20 cellular contexts compared by ENCODE assay signal in the genomic region with DNA sequence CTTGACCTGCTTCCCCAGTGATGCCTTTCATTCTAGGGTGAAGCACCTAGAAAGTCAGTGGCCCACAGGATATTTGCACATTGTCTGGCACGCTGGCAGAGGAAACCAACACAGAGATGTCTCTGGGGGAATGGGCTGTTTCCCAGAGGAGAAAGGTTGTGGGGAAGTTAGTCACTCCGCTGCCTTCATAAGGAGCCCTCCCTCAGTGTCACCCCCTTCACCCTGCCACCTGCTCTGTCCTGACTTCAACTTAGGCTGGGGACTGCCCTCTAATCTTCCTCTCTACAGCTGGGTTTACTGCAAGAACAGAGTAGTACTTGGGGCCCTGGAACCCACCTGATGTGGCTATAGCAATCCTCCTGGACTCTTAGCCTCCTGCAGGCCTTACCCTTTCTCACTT. TPM values are rescaled to one million over a fixed set of nuclear protein-coding genes. Genes with fewer than 3 reads are reported as not detected.
A peak's percentile ranks its signal among the peaks of the same experiment; 100 is the strongest.
DNase-seq lines count a peak whose midpoint lies in the region; ATAC-seq, FAIRE-seq and TF ChIP-seq lines count a peak whose summit lies in the region.
"Had no signal": no experiment of that assay in that cellular context is flagged by ENCODE, and none has a peak within 500 bp of the region (broad histone marks: within the 10 kb centered on the region; RNA-seq: fewer than 3 reads in every experiment).

No MANE protein-coding gene starts in this region.

- H3K36me3 ChIP-seq in bronchial epithelial cell (ENCODE audit: control insufficient read depth, insufficient read depth, low read length) (peaks cover 13% of the 10 kb centered on the region), transverse colon (no peaks in the 10 kb centered on the region)

- peaks cover 0 to 26% (median 22%) of the 10 kb centered on the region in 4 donors for H3K4me1 ChIP-seq in transverse colon

- in situ Hi-C loops in transverse colon (cut with MboI; ENCODE audit: low pct_ligation_motif_present in 1 of 4, low pct_unique_long_range_greater_than_20kb in 1 of 4, low sequenced_read_pairs in 3 of 4) = no loop called here

- POLR2A ChIA-PET in activated CD4-positive, alpha-beta T cell treated with anti-CD3 and anti-CD28 coated beads for 36 hours (lab: Charles Lee) = no interaction called here

- DNase-seq in activated CD4-positive, alpha-beta T cell treated with anti-CD3 and anti-CD28 coated beads, Interleukin-2, amount 10 ng/mL, durations not matched to agents 24 days and 14 days = no peak
- no peak for DNase-seq in activated CD4-positive, alpha-beta T cell treated with anti-CD3 and anti-CD28 coated beads for 36 hours
- peak; percentile 92 for DNase-seq in NB4 (ENCODE audit: low read depth)
- no peak for DNase-seq in bronchial epithelial cell (ENCODE audit: low read depth)
- DNase-seq in stimulated activated naive B cell treated with anti-CD40 and anti-IgM and Interleukin-4, amounts not matched to agents 10 μg/mL and 1 μg/mL and 100 μg/mL, for 72 hours = no peak
- DNase-seq in transverse colon = no peak
- DNase-seq in stimulated activated naive CD8-positive, alpha-beta T cell treated with anti-CD3 and anti-CD28 coated beads, Interleukin-15, amount 100 ng/mL, for 72 hours = no peak
- no peak for DNase-seq in NCI-H2227 (lab: John Stamatoyannopoulos, UW; ENCODE audit: unreplicated experiment)
- DNase-seq: CD4-positive, alpha-beta memory T cell; DMS153; GDM1; NCI-H1105; NCI-H2081; NCI-H2171 treated with DMSO at 0.1 percent for 48 hours; SHP77 treated with DMSO at 0.1 percent for 48 hours; SK-N-SH had no signal

- intact Hi-C loops in activated CD4-positive, alpha-beta T cell treated with anti-CD3 and anti-CD28 coated beads, Interleukin-2, amount 10 ng/mL, durations not matched to agents 24 days and 14 days (cut with micrococcal nuclease) = no loop called here
- intact Hi-C loops in activated CD4-positive, alpha-beta T cell treated with anti-CD3 and anti-CD28 coated beads for 36 hours (cut with DNase I, micrococcal nuclease) = no loop called here
- intact Hi-C loops in transverse colon (cut with DNase I; ENCODE audit: low total_unique reads) = no loop called here

- TF ChIP-seq CTCF in NB4 (IDR thresholded peaks at IDR 0.05; ENCODE audit: low read depth, low read length) (no peak), bronchial epithelial cell (IDR thresholded peaks at IDR 0.05; ENCODE audit: insufficient read depth, low read length, severe bottlenecking) (no peak), transverse colon (IDR thresholded peaks at IDR 0.05) (no peak)

- ATAC-seq in activated CD4-positive, alpha-beta T cell treated with anti-CD3 and anti-CD28 coated beads for 36 hours = no peak
- peak; percentile 34 to 67 for ATAC-seq in stimulated activated naive B cell treated with anti-CD40 and anti-IgM and Interleukin-4, amounts not matched to agents 10 μg/mL and 1 μg/mL and 100 μg/mL, for 72 hours (replicated peaks)
- no peak for ATAC-seq in stimulated activated naive CD8-positive, alpha-beta T cell treated with anti-CD3 and anti-CD28 coated beads, Interleukin-15, amount 100 ng/mL, for 72 hours
- ATAC-seq: GM23338, HCT116 had no signal

- CTCF ChIA-PET in activated CD4-positive, alpha-beta T cell treated with anti-CD3 and anti-CD28 coated beads for 36 hours (lab: Charles Lee) = interaction anchor here (0.6 kb wide), 1 partner anchor 154 kb away, joined by 3 read pairs; no protein-coding TSS in a partner anchor

- H3K9me3 ChIP-seq in transverse colon = no peaks in the 10 kb centered on the region
- H3K9me3 ChIP-seq: SK-N-SH had no signal

- no peak overlapping the region for H3K4me3 ChIP-seq in NB4 (ENCODE audit: low read depth, low read length)
- no peak overlapping the region for H3K4me3 ChIP-seq in bronchial epithelial cell (ENCODE audit: low read depth, low read length)
- no peak overlapping the region for H3K4me3 ChIP-seq in transverse colon
- H3K4me3 ChIP-seq: GM23338 had no signal

- no peaks in the 10 kb centered on the region for H3K9me3 Mint-ChIP-seq in activated CD4-positive, alpha-beta T cell treated with anti-CD3 and anti-CD28 coated beads, Interleukin-2, amount 10 ng/mL, durations not matched to agents 24 days and 14 days
- H3K9me3 Mint-ChIP-seq in activated CD4-positive, alpha-beta T cell treated with anti-CD3 and anti-CD28 coated beads for 36 hours (ENCODE audit: low read depth) = no peaks in the 10 kb centered on the region
- no peaks in the 10 kb centered on the region for H3K9me3 Mint-ChIP-seq in stimulated activated naive B cell treated with anti-CD40 and anti-IgM and Interleukin-4, amounts not matched to agents 10 μg/mL and 1 μg/mL and 100 μg/mL, for 72 hours
- H3K9me3 Mint-ChIP-seq in stimulated activated naive CD8-positive, alpha-beta T cell treated with anti-CD3 and anti-CD28 coated beads, Interleukin-15, amount 100 ng/mL, for 72 hours = no peaks in the 10 kb centered on the region

- 60 to 64% methylated on average over 2 of the region's 2 CpGs for WGBS in transverse colon (ENCODE audit: low coverage in 1 of 2), 2 donors

- no peak for TF ChIP-seq POLR2A in NB4 (IDR thresholded peaks at IDR 0.05; ENCODE audit: extremely low read depth, insufficient read length)
- no peak for TF ChIP-seq POLR2A in transverse colon (IDR thresholded peaks at IDR 0.05)

- peaks cover 13% of the 10 kb centered on the region for H3K27me3 Mint-ChIP-seq in activated CD4-positive, alpha-beta T cell treated with anti-CD3 and anti-CD28 coated beads, Interleukin-2, amount 10 ng/mL, durations not matched to agents 24 days and 14 days
- H3K27me3 Mint-ChIP-seq in activated CD4-positive, alpha-beta T cell treated with anti-CD3 and anti-CD28 coated beads for 36 hours = peaks cover 7% of the 10 kb centered on the region
- peaks cover 10 to 39% of the 10 kb centered on the region in 2 donors for H3K27me3 Mint-ChIP-seq in stimulated activated naive B cell treated with anti-CD40 and anti-IgM and Interleukin-4, amounts not matched to agents 10 μg/mL and 1 μg/mL and 100 μg/mL, for 72 hours
- peaks cover 9% of the 10 kb centered on the region for H3K27me3 Mint-ChIP-seq in stimulated activated naive CD8-positive, alpha-beta T cell treated with anti-CD3 and anti-CD28 coated beads, Interleukin-15, amount 100 ng/mL, for 72 hours

- FAIRE-seq in bronchial epithelial cell (lab: Jason Lieb, UNC) = peak; percentile 23

- no peak overlapping the region for H3K27ac ChIP-seq in transverse colon
- H3K27ac ChIP-seq: 22Rv1 had no signal

- H3K36me3 Mint-ChIP-seq in activated CD4-positive, alpha-beta T cell treated with anti-CD3 and anti-CD28 coated beads, Interleukin-2, amount 10 ng/mL, durations not matched to agents 24 days and 14 days (ENCODE audit: low read depth) = no peaks in the 10 kb centered on the region
- H3K36me3 Mint-ChIP-seq in activated CD4-positive, alpha-beta T cell treated with anti-CD3 and anti-CD28 coated beads for 36 hours (ENCODE audit: low read depth) = no peaks in the 10 kb centered on the region
- H3K36me3 Mint-ChIP-seq in stimulated activated naive B cell treated with anti-CD40 and anti-IgM and Interleukin-4, amounts not matched to agents 10 μg/mL and 1 μg/mL and 100 μg/mL, for 72 hours = no peaks in the 10 kb centered on the region
- H3K36me3 Mint-ChIP-seq: CD4-positive, alpha-beta memory T cell had no signal

- H3K4me1 Mint-ChIP-seq in activated CD4-positive, alpha-beta T cell treated with anti-CD3 and anti-CD28 coated beads, Interleukin-2, amount 10 ng/mL, durations not matched to agents 24 days and 14 days = peaks cover 1% of the 10 kb centered on the region
- peaks cover under 1% of the 10 kb centered on the region for H3K4me1 Mint-ChIP-seq in activated CD4-positive, alpha-beta T cell treated with anti-CD3 and anti-CD28 coated beads for 36 hours
- H3K4me1 Mint-ChIP-seq in stimulated activated naive B cell treated with anti-CD40 and anti-IgM and Interleukin-4, amounts not matched to agents 10 μg/mL and 1 μg/mL and 100 μg/mL, for 72 hours = peaks cover 5 to 9% of the 10 kb centered on the region in 2 donors
- peaks cover 18% of the 10 kb centered on the region for H3K4me1 Mint-ChIP-seq in stimulated activated naive CD8-positive, alpha-beta T cell treated with anti-CD3 and anti-CD28 coated beads, Interleukin-15, amount 100 ng/mL, for 72 hours
- H3K4me1 Mint-ChIP-seq: B cell had no signal

- no peak overlapping the region for H3K4me3 Mint-ChIP-seq in activated CD4-positive, alpha-beta T cell treated with anti-CD3 and anti-CD28 coated beads, Interleukin-2, amount 10 ng/mL, durations not matched to agents 24 days and 14 days
- no peak overlapping the region for H3K4me3 Mint-ChIP-seq in activated CD4-positive, alpha-beta T cell treated with anti-CD3 and anti-CD28 coated beads for 36 hours
- H3K4me3 Mint-ChIP-seq in stimulated activated naive B cell treated with anti-CD40 and anti-IgM and Interleukin-4, amounts not matched to agents 10 μg/mL and 1 μg/mL and 100 μg/mL, for 72 hours = no peak overlapping the region
- H3K4me3 Mint-ChIP-seq in stimulated activated naive CD8-positive, alpha-beta T cell treated with anti-CD3 and anti-CD28 coated beads, Interleukin-15, amount 100 ng/mL, for 72 hours = no peak overlapping the region
- H3K4me3 Mint-ChIP-seq: B cell; CD4-positive, alpha-beta memory T cell; GM23338 had no signal

- no peak for TF ChIP-seq EP300 in transverse colon (IDR thresholded peaks at IDR 0.05; ENCODE audit: low read depth)

- H3K27ac Mint-ChIP-seq in activated CD4-positive, alpha-beta T cell treated with anti-CD3 and anti-CD28 coated beads, Interleukin-2, amount 10 ng/mL, durations not matched to agents 24 days and 14 days = peak overlapping the region; percentile 41
- no peak overlapping the region for H3K27ac Mint-ChIP-seq in activated CD4-positive, alpha-beta T cell treated with anti-CD3 and anti-CD28 coated beads for 36 hours
- no peak overlapping the region for H3K27ac Mint-ChIP-seq in stimulated activated naive B cell treated with anti-CD40 and anti-IgM and Interleukin-4, amounts not matched to agents 10 μg/mL and 1 μg/mL and 100 μg/mL, for 72 hours
- H3K27ac Mint-ChIP-seq in stimulated activated naive CD8-positive, alpha-beta T cell treated with anti-CD3 and anti-CD28 coated beads, Interleukin-15, amount 100 ng/mL, for 72 hours = peak overlapping the region in 1 of 2 donors; percentile 72
- H3K27ac Mint-ChIP-seq: B cell; CD4-positive, alpha-beta memory T cell; GM23338 had no signal

- no peaks in the 10 kb centered on the region for H3K27me3 ChIP-seq in bronchial epithelial cell (ENCODE audit: control insufficient read depth, insufficient read depth, low read length)
- no peaks in the 10 kb centered on the region for H3K27me3 ChIP-seq in transverse colon

RNA-seq across cellular contexts. Expression of gene KLHDC8B, which starts 5.7 kb away (rescaled TPM):
- total RNA-seq in activated CD4-positive, alpha-beta T cell treated with anti-CD3 and anti-CD28 coated beads, Interleukin-2, amount 10 ng/mL, durations not matched to agents 24 days and 14 days = 1.5 and 2.3 TPM in 2 replicates
- total RNA-seq in activated CD4-positive, alpha-beta T cell treated with anti-CD3 and anti-CD28 coated beads for 36 hours = 1 to 10 TPM; 1.2 to 3.1 TPM
- total RNA-seq in bronchial epithelial cell (37.9 and 95.5 TPM in 2 replicates), transverse colon (10 to 100 TPM in 2 of 4 donors, 1 to 10 TPM in 2; 4.5 to 23.5 (median 13.4) TPM)

RNA-seq across cellular contexts. Expression of gene CCDC71, which starts 10.9 kb away (rescaled TPM):
- 25.7 and 26.7 TPM in 2 replicates for total RNA-seq in activated CD4-positive, alpha-beta T cell treated with anti-CD3 and anti-CD28 coated beads, Interleukin-2, amount 10 ng/mL, durations not matched to agents 24 days and 14 days
- 10 to 100 TPM; 19.5 to 22.2 TPM for total RNA-seq in activated CD4-positive, alpha-beta T cell treated with anti-CD3 and anti-CD28 coated beads for 36 hours
- 19.1 and 19.5 TPM in 2 replicates for total RNA-seq in bronchial epithelial cell
- 10 to 100 TPM; 26.2 to 33.9 (median 31.3) TPM for total RNA-seq in transverse colon

RNA-seq across cellular contexts. Expression of gene LAMB2, which starts 44.2 kb away (rescaled TPM):
- not detected in 2 replicates for total RNA-seq in activated CD4-positive, alpha-beta T cell treated with anti-CD3 and anti-CD28 coated beads, Interleukin-2, amount 10 ng/mL, durations not matched to agents 24 days and 14 days
- total RNA-seq in activated CD4-positive, alpha-beta T cell treated with anti-CD3 and anti-CD28 coated beads for 36 hours = under 1 TPM in 1 of 2 experiments, not detected in 1; 0.71 TPM
- total RNA-seq in bronchial epithelial cell (174 and 189 TPM in 2 replicates), transverse colon (100 to 1,000 TPM; 141 to 290 (median 177) TPM)

RNA-seq across cellular contexts. Expression of gene USP19, which starts 56.5 kb away (rescaled TPM):
- 57.2 and 64.9 TPM in 2 replicates for total RNA-seq in activated CD4-positive, alpha-beta T cell treated with anti-CD3 and anti-CD28 coated beads, Interleukin-2, amount 10 ng/mL, durations not matched to agents 24 days and 14 days
- 10 to 100 TPM; 45.2 to 45.9 TPM for total RNA-seq in activated CD4-positive, alpha-beta T cell treated with anti-CD3 and anti-CD28 coated beads for 36 hours
- total RNA-seq in bronchial epithelial cell (39.5 and 44.4 TPM in 2 replicates), transverse colon (10 to 100 TPM; 66.5 to 86.2 (median 71.7) TPM)

Comparison
In these comparisons a context has a peak if more than half of its experiments do, and no peak if none do; other contexts are left out.
1. ATAC-seq: peak in stimulated activated naive B cell treated with anti-CD40 and anti-IgM and Interleukin-4, amounts not matched to agents 10 μg/mL and 1 μg/mL and 100 μg/mL, for 72 hours (2 of 2); none in activated CD4-positive, alpha-beta T cell treated with anti-CD3 and anti-CD28 coated beads for 36 hours (single experiment) and stimulated activated naive CD8-positive, alpha-beta T cell treated with anti-CD3 and anti-CD28 coated beads, Interleukin-15, amount 100 ng/mL, for 72 hours (single experiment).
2. RNA of gene LAMB2, which starts 44.2 kb away (total RNA-seq): 141 to 290 TPM in transverse colon and 174 to 189 TPM in bronchial epithelial cell; 0.71 TPM in activated CD4-positive, alpha-beta T cell treated with anti-CD3 and anti-CD28 coated beads for 36 hours and not detected in activated CD4-positive, alpha-beta T cell treated with anti-CD3 and anti-CD28 coated beads, Interleukin-2, amount 10 ng/mL, durations not matched to agents 24 days and 14 days; every median in the first group is over 10 times any median in the second.